In genomic region chr1:63794927-63795326, GRCh38 we compare ENCODE assay signal across 13 cellular contexts. TPM values are rescaled to one million over a fixed set of nuclear protein-coding genes. Genes with fewer than 3 reads are reported as not detected.
A peak's percentile ranks its signal among the peaks of the same experiment; 100 is the strongest.
DNase-seq lines count a peak whose midpoint lies in the region; ATAC-seq and TF ChIP-seq lines count a peak whose summit lies in the region.
"Had no signal": no experiment of that assay in that cellular context is flagged by ENCODE, and none has a peak within 500 bp of the region (broad histone marks: within the 10 kb centered on the region; RNA-seq: fewer than 3 reads in every experiment).

No MANE protein-coding gene starts in this region.

- H3K79me2 ChIP-seq in osteoblast (ENCODE audit: insufficient read depth, low read length): peaks cover 77% of the 10 kb centered on the region

- DNase-seq in ELR (ENCODE audit: low read depth) (peak; percentile 9), NCI-H2029 (lab: John Stamatoyannopoulos, UW) (peak; percentile 48), choroid plexus epithelial cell (ENCODE audit: low read depth) (peak; percentile 85), osteoblast (ENCODE audit: insufficient read length, low spot score, missing footprints) (peak; percentile 73), SKM-1 (lab: John Stamatoyannopoulos, UW; ENCODE audit: unreplicated experiment) (no peak), kidney glomerular epithelial cell (lab: John Stamatoyannopoulos, UW) (no peak)
- DNase-seq in central memory CD4-positive, alpha-beta T cell: no peak
- DNase-seq: activated CD4-positive, alpha-beta T cell treated with anti-CD3 and anti-CD28 coated beads, Interleukin-2, amount 10 ng/mL, durations not matched to agents 7 days and 5 days; COR-L47; NCI-H524 treated with DMSO at 0.1 percent for 48 hours; stimulated activated CD4-positive, alpha-beta T cell treated with anti-CD3 and anti-CD28 coated beads, Interleukin-4, amount 100 ng/mL, for 24 hours; stomach had no signal

- no peaks in the 10 kb centered on the region for H3K9me3 ChIP-seq in osteoblast (ENCODE audit: low read depth, low read length)
- H3K9me3 ChIP-seq: stomach had no signal

- H4K20me1 ChIP-seq in osteoblast (ENCODE audit: insufficient read depth, low read length): peaks cover 87% of the 10 kb centered on the region

- no peak for TF ChIP-seq CTCF in choroid plexus epithelial cell (conservative IDR thresholded peaks at IDR 0.05; ENCODE audit: low read depth, low read length)
- no peak for TF ChIP-seq CTCF in osteoblast (IDR thresholded peaks at IDR 0.05; ENCODE audit: extremely low read depth, low read depth, low read length)

- H3K4me1 ChIP-seq in osteoblast (ENCODE audit: insufficient read depth, low read length): peaks cover 34% of the 10 kb centered on the region

- peak overlapping the region; percentile 5 for H3K4me2 ChIP-seq in osteoblast (ENCODE audit: insufficient read depth, low read length)

- H3K36me3 ChIP-seq in osteoblast (ENCODE audit: insufficient read depth, low read length): peaks cover 5% of the 10 kb centered on the region
- H3K36me3 ChIP-seq: stomach had no signal

- H3K27me3 ChIP-seq in osteoblast (ENCODE audit: insufficient read depth, low read length): no peaks in the 10 kb centered on the region
- H3K27me3 ChIP-seq: stomach had no signal

- no peak overlapping the region for H3K27ac ChIP-seq in osteoblast (ENCODE audit: low read depth, low read length)
- H3K27ac ChIP-seq: stomach had no signal

- H3K4me3 ChIP-seq in choroid plexus epithelial cell (ENCODE audit: low read depth, low read length) (no peak overlapping the region), osteoblast (ENCODE audit: insufficient read depth, low read length) (no peak overlapping the region)
- H3K4me3 ChIP-seq: stomach had no signal

- H2AFZ ChIP-seq in osteoblast (ENCODE audit: low read length): no peak overlapping the region

- no peak for ATAC-seq in HG02852 (IDR thresholded peaks at IDR 0.05; ENCODE audit: unreplicated experiment)

RNA-seq across cellular contexts. Expression of gene ROR1, which starts 21.1 kb away (rescaled TPM):
- total RNA-seq in osteoblast: 46.9 and 52.5 TPM in 2 replicates
- total RNA-seq: activated CD4-positive, alpha-beta T cell treated with anti-CD3 and anti-CD28 coated beads, Interleukin-2, amount 10 ng/mL, durations not matched to agents 7 days and 5 days had no signal

Comparison
In these comparisons a context has a peak if more than half of its experiments do, and no peak if none do; other contexts are left out.
1. DNase-seq: peak in ELR (single experiment), NCI-H2029 (single experiment), choroid plexus epithelial cell (single experiment) and osteoblast (single experiment); none in central memory CD4-positive, alpha-beta T cell (single experiment), SKM-1 (single experiment) and kidney glomerular epithelial cell (single experiment).